11 cellular contexts compared by ENCODE assay signal in the genomic region with DNA sequence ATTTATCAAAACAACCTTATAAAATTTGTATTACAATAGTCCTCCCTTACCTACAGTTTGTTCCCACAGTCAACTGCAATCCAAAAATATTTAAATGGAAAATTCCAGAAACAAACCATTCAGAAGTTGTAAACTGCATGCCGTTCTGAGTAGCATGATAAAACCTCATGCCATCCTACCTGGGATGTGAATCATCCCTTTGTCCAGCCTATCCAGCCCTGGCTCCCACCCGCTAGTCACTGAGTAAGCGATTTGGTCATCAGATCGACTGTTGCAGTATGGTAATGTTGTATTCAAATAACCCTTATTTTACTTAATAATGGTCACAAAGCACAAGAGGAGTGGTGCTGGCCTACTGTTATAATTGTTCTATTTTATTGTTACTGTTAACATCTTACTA.
DNase-seq lines count a peak whose midpoint lies in the region; ATAC-seq and TF ChIP-seq lines count a peak whose summit lies in the region.
"Had no signal": no experiment of that assay in that cellular context is flagged by ENCODE, and none has a peak within 500 bp of the region (broad histone marks: within the 10 kb centered on the region; RNA-seq: fewer than 3 reads in every experiment).

No MANE protein-coding gene starts in this region.

- in situ Hi-C loops in GM23248 (cut with MboI), result no loop called here
- in situ Hi-C loops in Panc1 (cut with HindIII; ENCODE audit: low pct_unique_long_range_greater_than_20kb, low sequenced_read_pairs), result no loop called here

- H3K4me1 ChIP-seq in GM23248 (ENCODE audit: insufficient read depth), result peaks cover 33% of the 10 kb centered on the region
- H3K4me1 ChIP-seq in Panc1 (ENCODE audit: control insufficient read depth, insufficient read depth, low read length), result peaks cover 34% of the 10 kb centered on the region

- DNase-seq in GM23248 (peak; percentile 80), Panc1 (ENCODE audit: low read depth, low spot score) (peak; percentile 42), epithelial cell of prostate (ENCODE audit: low read depth, low spot score) (peak; percentile 80), nephron progenitor cell (no peak), Kasumi-1 (lab: John Stamatoyannopoulos, UW) (no peak), SHP77 (lab: John Stamatoyannopoulos, UW) (no peak)
- DNase-seq in central memory CD4-positive, alpha-beta T cell, result no peak
- DNase-seq: activated CD8-positive, alpha-beta memory T cell treated with anti-CD3 and anti-CD28 coated beads for 24 hours; activated naive CD8-positive, alpha-beta T cell treated with anti-CD3 and anti-CD28 coated beads for 36 hours had no signal

- H3K27me3 Mint-ChIP-seq in nephron progenitor cell (ENCODE audit: low read depth, poor library complexity), result peaks cover 3% of the 10 kb centered on the region
- H3K27me3 Mint-ChIP-seq: activated naive CD8-positive, alpha-beta T cell treated with anti-CD3 and anti-CD28 coated beads for 36 hours; natural killer cell treated with Interleukin-12 subunit alpha and Interleukin-12 subunit beta and Interleukin-15 and Interleukin-18, amount 100 ng/mL, for 72 hours had no signal

- TF ChIP-seq CTCF in Panc1 (IDR thresholded peaks at IDR 0.05) (no peak), nephron progenitor cell (IDR thresholded peaks at IDR 0.05) (no peak)

- peaks cover 16% of the 10 kb centered on the region for H3F3A ChIP-seq in GM23248 (ENCODE audit: insufficient read depth)

- H3K36me3 ChIP-seq in GM23248 (ENCODE audit: low read depth), result no peaks in the 10 kb centered on the region
- H3K36me3 ChIP-seq in Panc1 (ENCODE audit: control insufficient read depth, insufficient read depth, low read length), result no peaks in the 10 kb centered on the region

- no peak overlapping the region for H2AFZ ChIP-seq in GM23248

- peak overlapping the region; percentile 59 for H3K4me2 ChIP-seq in GM23248 (ENCODE audit: unreplicated experiment)

- H3K27ac ChIP-seq in GM23248, result peak overlapping the region; percentile 27
- peak overlapping the region; percentile 73 for H3K27ac ChIP-seq in Panc1 (ENCODE audit: low read length)
- peak overlapping the region; percentile 100 for H3K27ac ChIP-seq in epithelial cell of prostate

- H3K4me3 Mint-ChIP-seq in nephron progenitor cell, result peak overlapping the region; percentile 45
- H3K4me3 Mint-ChIP-seq: activated naive CD8-positive, alpha-beta T cell treated with anti-CD3 and anti-CD28 coated beads for 36 hours; natural killer cell treated with Interleukin-12 subunit alpha and Interleukin-12 subunit beta and Interleukin-15 and Interleukin-18, amount 100 ng/mL, for 72 hours had no signal

- no peak overlapping the region for H3K4me3 ChIP-seq in GM23248
- H3K4me3 ChIP-seq in Panc1 (ENCODE audit: low read depth in 2 of 2, low read length in 2 of 2), result no peak overlapping the region

- intact Hi-C loops in Panc1 (cut with micrococcal nuclease; ENCODE audit: unreplicated experiment), result no loop called here

- peaks cover 30% of the 10 kb centered on the region for H3K4me1 Mint-ChIP-seq in nephron progenitor cell

- no peaks in the 10 kb centered on the region for H3K9me3 Mint-ChIP-seq in nephron progenitor cell
- H3K9me3 Mint-ChIP-seq: activated naive CD8-positive, alpha-beta T cell treated with anti-CD3 and anti-CD28 coated beads for 36 hours; natural killer cell treated with Interleukin-12 subunit alpha and Interleukin-12 subunit beta and Interleukin-15 and Interleukin-18, amount 100 ng/mL, for 72 hours had no signal

- H3K27me3 ChIP-seq in GM23248 (replicated peaks; ENCODE audit: insufficient read depth) (no peaks in the 10 kb centered on the region), Panc1 (ENCODE audit: control insufficient read depth, insufficient read depth, low read length) (no peaks in the 10 kb centered on the region)

- no peaks in the 10 kb centered on the region for H4K20me1 ChIP-seq in GM23248 (ENCODE audit: insufficient read depth)

- BruUV-seq in Panc1 (replicated peaks; lab: Mats Ljungman, UMichigan), result no TSS peak

- 43 to 47% methylated on average over 4 of the region's 4 CpGs for WGBS in GM23248 (ENCODE audit: low coverage in 1 of 2, low lambda C conversion rate in 2 of 2, missing lambda C conversion rate in 2 of 2), 2 experiments

- ATAC-seq in Panc1 (no peak), HG02840 (IDR thresholded peaks at IDR 0.05; ENCODE audit: low FRiP score, unreplicated experiment) (no peak)

- H3K79me2 ChIP-seq in GM23248 (ENCODE audit: insufficient read depth), result 0 out of 2 replicates have a peak, but pooled peaks cover 6% of the 10 kb centered on the region

- peaks cover 15% of the 10 kb centered on the region for H3K36me3 Mint-ChIP-seq in nephron progenitor cell (ENCODE audit: low read depth)
- H3K36me3 Mint-ChIP-seq: activated naive CD8-positive, alpha-beta T cell treated with anti-CD3 and anti-CD28 coated beads for 36 hours; natural killer cell treated with Interleukin-12 subunit alpha and Interleukin-12 subunit beta and Interleukin-15 and Interleukin-18, amount 100 ng/mL, for 72 hours had no signal

- H3K9me2 ChIP-seq in GM23248 (ENCODE audit: insufficient read depth), result no peaks in the 10 kb centered on the region

- POLR2A ChIA-PET in Panc1 (lab: Charles Lee), result no interaction called here

- no peak overlapping the region for H3K9ac ChIP-seq in GM23248

- CTCF ChIA-PET in Panc1 (lab: Charles Lee), result no interaction called here

- H3K27ac Mint-ChIP-seq in nephron progenitor cell, result no peak overlapping the region
- H3K27ac Mint-ChIP-seq: activated naive CD8-positive, alpha-beta T cell treated with anti-CD3 and anti-CD28 coated beads for 36 hours; natural killer cell treated with Interleukin-12 subunit alpha and Interleukin-12 subunit beta and Interleukin-15 and Interleukin-18, amount 100 ng/mL, for 72 hours had no signal

- H3K9me3 ChIP-seq in GM23248 (ENCODE audit: low read depth) (no peaks in the 10 kb centered on the region), Panc1 (ENCODE audit: control insufficient read depth, insufficient read depth, low read depth, low read length) (no peaks in the 10 kb centered on the region)

Comparison
In these comparisons a context has a peak if more than half of its experiments do, and no peak if none do; other contexts are left out.
1. DNase-seq: peak in GM23248 (single experiment), Panc1 (single experiment) and epithelial cell of prostate (single experiment); none in nephron progenitor cell (single experiment), central memory CD4-positive, alpha-beta T cell (single experiment), Kasumi-1 (0 of 2) and SHP77 (0 of 2).
2. H3K27ac ChIP-seq: peak in every context shown above with its lines; median percentile 100 in epithelial cell of prostate; 73 in Panc1; 27 in GM23248.